Comparison of ENCODE assay signal across 33 cellular contexts in genomic region chr5:1225081-1225480, GRCh38. TPM values are rescaled to one million over a fixed set of nuclear protein-coding genes. Genes with fewer than 3 reads are reported as not detected.
"Had no signal": no experiment of that assay in that cellular context is flagged by ENCODE, and none has a peak within 500 bp of the region (broad histone marks: within the 10 kb centered on the region; RNA-seq: fewer than 3 reads in every experiment).

Gene SLC6A18, plus strand, starts transcription at chr5:1225381. Its CDS starts 97 bp downstream, at chr5:1225478.

- H3K36me3 ChIP-seq: left ventricle myocardium inferior, ovary, right atrium auricular region, right lobe of liver, tibial nerve, uterus had no signal

- H3K9me3 ChIP-seq: left ventricle myocardium inferior, ovary, right atrium auricular region, right lobe of liver, tibial nerve, uterus had no signal

- DNase-seq: hypothalamus; immature natural killer cell; kidney; left ventricle myocardium inferior; mesendoderm; naive B cell; natural killer cell; ovary; right lobe of liver; stimulated activated CD4-positive, alpha-beta T cell treated with anti-CD3 and anti-CD28 coated beads, Interleukin-1b, Interleukin-23, amount 100 ng/mL, for 48 hours; stimulated activated CD4-positive, alpha-beta T cell treated with anti-CD3 and anti-CD28 coated beads, Interleukin-2, amount 100 ng/mL, for 48 hours; stimulated activated CD4-positive, alpha-beta T cell treated with anti-CD3 and anti-CD28 coated beads, Interleukin-4, amount 100 ng/mL, for 4 hours; stimulated activated CD8-positive, alpha-beta memory T cell treated with anti-CD3 and anti-CD28 coated beads, Interleukin-4, amount 100 ng/mL, for 48 hours; stimulated activated naive CD4-positive, alpha-beta T cell treated with Interleukin-2 at 50 U/mL for 16 hours; stimulated activated naive CD8-positive, alpha-beta T cell treated with anti-CD3 and anti-CD28 coated beads, Interleukin-15, amount 100 ng/mL, for 72 hours; substantia nigra; uterus had no signal

- ATAC-seq: natural killer cell; right lobe of liver; stimulated activated memory B cell treated with anti-CD40 and anti-IgM and Interleukin-4, amounts not matched to agents 10 μg/mL and 1 μg/mL and 100 μg/mL, for 72 hours had no signal

- H3K4me1 Mint-ChIP-seq: mesothelial cell of epicardium; stimulated activated memory B cell treated with anti-CD40 and anti-IgM and Interleukin-4, amounts not matched to agents 10 μg/mL and 1 μg/mL and 100 μg/mL, for 72 hours had no signal

- H3K9me3 Mint-ChIP-seq: mesothelial cell of epicardium; natural killer cell; stimulated activated naive CD8-positive, alpha-beta T cell treated with anti-CD3 and anti-CD28 coated beads, Interleukin-15, amount 100 ng/mL, for 72 hours; type B pancreatic cell had no signal

- H3K27me3 ChIP-seq: ovary, right atrium auricular region, right lobe of liver, uterus had no signal

- H3K4me3 Mint-ChIP-seq: immature natural killer cell; mesothelial cell of epicardium; naive B cell; natural killer cell; stimulated activated memory B cell treated with anti-CD40 and anti-IgM and Interleukin-4, amounts not matched to agents 10 μg/mL and 1 μg/mL and 100 μg/mL, for 72 hours; stimulated activated naive CD8-positive, alpha-beta T cell treated with anti-CD3 and anti-CD28 coated beads, Interleukin-15, amount 100 ng/mL, for 72 hours; type B pancreatic cell had no signal

- H3K36me3 Mint-ChIP-seq: immature natural killer cell; mesothelial cell of epicardium; natural killer cell; stimulated activated memory B cell treated with anti-CD40 and anti-IgM and Interleukin-4, amounts not matched to agents 10 μg/mL and 1 μg/mL and 100 μg/mL, for 72 hours; type B pancreatic cell had no signal

- H3K4me3 ChIP-seq: left ventricle myocardium inferior, lung, ovary, right atrium auricular region, right lobe of liver, smooth muscle cell, tibial nerve, uterus had no signal

- H3K4me1 ChIP-seq: left ventricle myocardium inferior, right atrium auricular region, right lobe of liver, tibial nerve, uterus had no signal

- H3K27ac Mint-ChIP-seq: immature natural killer cell; mesothelial cell of epicardium; natural killer cell; stimulated activated memory B cell treated with anti-CD40 and anti-IgM and Interleukin-4, amounts not matched to agents 10 μg/mL and 1 μg/mL and 100 μg/mL, for 72 hours; type B pancreatic cell had no signal

RNA-seq across cellular contexts. Expression of gene SLC6A18, which starts in this region (rescaled TPM):
- total RNA-seq: kidney, left ventricle myocardium inferior, lower leg skin, lung, mesothelial cell of epicardium, mononuclear cell, natural killer cell, omental fat pad, ovary, progenitor cell of endocrine pancreas, pulmonary artery endothelial cell, renal cortical epithelial cell, right atrium auricular region, right lobe of liver, skeletal muscle tissue, smooth muscle cell, temporal lobe, tibial nerve, ureter, uterus had no signal
